ENCODE assay signal across 32 cellular contexts in the genomic region with DNA sequence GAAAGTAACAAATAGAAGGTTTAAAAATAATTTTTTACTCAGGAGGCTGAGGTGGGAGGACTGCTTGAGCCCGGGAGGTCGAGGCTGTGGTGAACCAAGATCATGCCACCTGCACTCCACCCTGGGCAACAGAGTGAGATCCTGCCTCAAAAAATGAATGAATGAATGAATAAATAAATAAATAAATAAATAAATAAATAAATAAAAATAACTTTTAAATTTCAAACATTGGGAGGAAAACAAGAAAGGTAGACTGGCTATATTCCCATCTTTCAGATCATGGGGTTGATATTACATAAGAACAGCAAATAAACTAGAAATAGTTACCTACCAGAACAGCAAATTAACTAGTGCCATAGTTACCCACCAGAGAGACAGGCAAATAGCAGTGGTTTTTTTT.
DNase-seq lines count a peak whose midpoint lies in the region; ATAC-seq, FAIRE-seq and TF ChIP-seq lines count a peak whose summit lies in the region.
"Had no signal": no experiment of that assay in that cellular context is flagged by ENCODE, and none has a peak within 500 bp of the region (broad histone marks: within the 10 kb centered on the region; RNA-seq: fewer than 3 reads in every experiment).

No MANE protein-coding gene starts in this region.

- H3K4me1 ChIP-seq in A549 (peaks cover 6% of the 10 kb centered on the region; the same call in 1 of the 3 replicates), HEK293 (ENCODE audit: control insufficient read depth, insufficient read depth, low read length) (peaks cover 4% of the 10 kb centered on the region; the same call in 1 of the 2 replicates)
- H3K4me1 ChIP-seq: BE2C, Caco-2 had no signal

- TF ChIP-seq POLR2A in A549 (IDR thresholded peaks at IDR 0.05; ENCODE audit: low read length), result no peak

- WGBS in A549 (ENCODE audit: missing lambda C conversion rate), result 5% methylated on average over 2 of the region's 2 CpGs

- ATAC-seq in A549, result no peak
- ATAC-seq: CD8-positive, alpha-beta T cell had no signal

- H3K4me3 ChIP-seq in A549 (no peak overlapping the region), HEK293 (ENCODE audit: low read depth, low read length) (no peak overlapping the region)
- H3K4me3 ChIP-seq: BLaER1; BLaER1 treated with 17β-estradiol and CSF1 and Interleukin-3, amounts not matched to agents 10 nM and 100 nM had no signal

- TF ChIP-seq CTCF in A549 (IDR thresholded peaks at IDR 0.05), result no peak
- no peak for TF ChIP-seq CTCF in HEK293 (tag by site-specific recombination; IDR thresholded peaks at IDR 0.05)

- POLR2A ChIA-PET in A549 (lab: Yijun Ruan, JAX) (interaction anchor here (0.7 kb wide), 1 partner anchor 450 kb away, joined by 5 read pairs; no protein-coding TSS in a partner anchor), HEK293 (lab: Yijun Ruan, JAX) (no interaction called here)

- FAIRE-seq in A549 (lab: Jason Lieb, UNC), result no peak
- FAIRE-seq: A204.1, D721Med had no signal

- intact Hi-C loops in posterior vena cava (cut with DNase I), result no loop called here

- no peak for DNase-seq in A549 (ENCODE audit: low read depth in 1 of 2, low spot score in 1 of 2)
- peak; percentile 5 for DNase-seq in posterior vena cava (ENCODE audit: low spot score)
- DNase-seq in glomerular visceral epithelial cell (ENCODE audit: extremely low spot score), result no peak
- no peak for DNase-seq in NCI-H1092 treated with DMSO at 0.1 percent for 48 hours (lab: John Stamatoyannopoulos, UW)
- DNase-seq in activated CD8-positive, alpha-beta memory T cell treated with anti-CD3 and anti-CD28 coated beads, Interleukin-2, amount 50 U/mL, for 48 hours, result no peak
- DNase-seq: 8988T; ACHN; AML-193; BE2C; C1 segment of cervical spinal cord; Caco-2; Calu3; CD4-positive, alpha-beta memory T cell; CD4-positive, alpha-beta T cell; CD4-positive, CD25-positive, alpha-beta regulatory T cell; CD8-positive, alpha-beta memory T cell; CD8-positive, alpha-beta T cell; COR-L47; DMS 273 treated with DMSO at 0.1 percent for 48 hours; DMS153; DMS53; DMS79; DMS79 treated with DMSO at 0.1 percent for 48 hours; DND-41; EL had no signal

- peaks cover 8% of the 10 kb centered on the region; the same call in 1 of the 3 replicates for H3K9me3 ChIP-seq in A549
- no peaks in the 10 kb centered on the region for H3K9me3 ChIP-seq in HEK293 (ENCODE audit: control insufficient read depth, insufficient read depth, low read depth, low read length)
- H3K9me3 ChIP-seq: BE2C, Caco-2 had no signal

- H3K27ac ChIP-seq in A549 (no peak overlapping the region), HEK293 (ENCODE audit: extremely low read depth, low read depth, low read length) (no peak overlapping the region)
- H3K27ac ChIP-seq: 22Rv1; BLaER1; BLaER1 treated with 17β-estradiol and CSF1 and Interleukin-3, amounts not matched to agents 10 nM and 100 nM; C4-2B had no signal

- no peaks in the 10 kb centered on the region for H3K36me3 ChIP-seq in HEK293 (ENCODE audit: control insufficient read depth in 2 of 2, insufficient read depth in 1 of 2, low read length in 2 of 2)
- H3K36me3 ChIP-seq: BE2C; BLaER1; BLaER1 treated with 17β-estradiol and CSF1 and Interleukin-3, amounts not matched to agents 10 nM and 100 nM had no signal

- TF ChIP-seq EP300 in A549 (IDR thresholded peaks at IDR 0.05), result no peak

- TF ChIP-seq RAD21 in A549 (conservative IDR thresholded peaks at IDR 0.05 in 1 of 2, IDR thresholded peaks at IDR 0.05 in 1 of 2), result no peak

- CTCF ChIA-PET in A549 (lab: Yijun Ruan, JAX), result interaction anchor here (0.7 kb wide), 1 partner anchor 466 kb away, joined by 4 read pairs; no protein-coding TSS in a partner anchor
- CTCF ChIA-PET in HEK293 (lab: Yijun Ruan, JAX), result no interaction called here

- no peak overlapping the region for H3K4me2 ChIP-seq in A549
- H3K4me2 ChIP-seq: BLaER1; BLaER1 treated with 17β-estradiol and CSF1 and Interleukin-3, amounts not matched to agents 10 nM and 100 nM had no signal

TF ChIP-seq in A549, 52 proteins besides CTCF, POLR2A, EP300 and RAD21:
- TF ChIP-seq ZC3H11A (IDR thresholded peaks at IDR 0.05), result peak; percentile 62
- no peak for TF ChIP-seq ZNF302 (CRISPR knock-in tag; IDR thresholded peaks at IDR 0.05)
- TF ChIP-seq MAZ (IDR thresholded peaks at IDR 0.05; ENCODE audit: borderline replicate concordance, low read depth, low read length), result no peak
- TF ChIP-seq NPAS2 (CRISPR knock-in tag; IDR thresholded peaks at IDR 0.05; ENCODE audit: borderline replicate concordance), result no peak

TF ChIP-seq in HEK293, 187 proteins besides CTCF, POLR2A, EP300 and RAD21 (continues in another document):
- no peak for TF ChIP-seq ZNF311 (tag by site-specific recombination; IDR thresholded peaks at IDR 0.05; ENCODE audit: borderline replicate concordance)
- TF ChIP-seq ZNF426 (tag by site-specific recombination; IDR thresholded peaks at IDR 0.05), result peak; percentile 44
- TF ChIP-seq ZBTB11 (tag by site-specific recombination; conservative IDR thresholded peaks at IDR 0.05; ENCODE audit: low read depth), result peak; percentile 55
- TF ChIP-seq ZNF654 (tag by site-specific recombination; IDR thresholded peaks at IDR 0.05; ENCODE audit: low read depth), result 0 out of 2 replicates have a peak, but pooled peaks have one; percentile 5
- peak; percentile 75; the same call in 1 of the 2 replicates for TF ChIP-seq ZNF394 (tag by site-specific recombination; IDR thresholded peaks at IDR 0.05; ENCODE audit: borderline replicate concordance)
- 0 out of 2 replicates have a peak, but pooled peaks have one; percentile 24 for TF ChIP-seq ZXDB (tag by site-specific recombination; IDR thresholded peaks at IDR 0.05)
- peak; percentile 36 for TF ChIP-seq ZNF623 (tag by site-specific recombination; IDR thresholded peaks at IDR 0.05)
- no peak for TF ChIP-seq ZNF571 (tag by site-specific recombination; IDR thresholded peaks at IDR 0.05)
- peak; percentile 59; the same call in 1 of the 2 replicates for TF ChIP-seq ZNF518A (tag by site-specific recombination; conservative IDR thresholded peaks at IDR 0.05; ENCODE audit: low read depth)
- no peak for TF ChIP-seq ZNF558 (tag by site-specific recombination; IDR thresholded peaks at IDR 0.05)
- peak; percentile 33 for TF ChIP-seq ZNF555 (tag by site-specific recombination; conservative IDR thresholded peaks at IDR 0.05)
- TF ChIP-seq ZNF510 (tag by site-specific recombination; IDR thresholded peaks at IDR 0.05; ENCODE audit: insufficient replicate concordance), result peak; percentile 27
- TF ChIP-seq ZBTB8A (tag by site-specific recombination; IDR thresholded peaks at IDR 0.05), result peak; percentile 33; the same call in 1 of the 2 replicates
